8 cellular contexts compared by ENCODE assay signal in genomic region chr1:32291708-32292508, GRCh38.
DNase-seq lines count a peak whose midpoint lies in the region; ATAC-seq lines count a peak whose summit lies in the region.

Gene HDAC1 (plus strand): TSS chr1:32292083. CDS start chr1:32292170, 87 bp downstream.

- peaks cover 47% of the 10 kb centered on the region for H3K4me1 Mint-ChIP-seq in central memory CD8-positive, alpha-beta T cell

- H3K9me3 Mint-ChIP-seq in central memory CD8-positive, alpha-beta T cell, result no peaks in the 10 kb centered on the region

- H3K27me3 Mint-ChIP-seq in central memory CD8-positive, alpha-beta T cell, result no peaks in the 10 kb centered on the region

- peak within 1 kb of the TSS; percentile 97 for H3K27ac Mint-ChIP-seq in central memory CD8-positive, alpha-beta T cell (ENCODE audit: low read depth)

- H3K36me3 Mint-ChIP-seq in central memory CD8-positive, alpha-beta T cell (ENCODE audit: insufficient read depth), result peaks cover 35% of the 10 kb centered on the region

- ATAC-seq in GM19043 (IDR thresholded peaks at IDR 0.05; ENCODE audit: low read depth, unreplicated experiment) (peak; percentile 98), HG03354 (IDR thresholded peaks at IDR 0.05; ENCODE audit: poor library complexity, severe bottlenecking, unreplicated experiment) (peak; percentile 98)
- peak; percentile 99 to 100 for ATAC-seq in activated CD4-positive, CD25-positive, alpha-beta regulatory T cell treated with anti-CD3 and anti-CD28 coated beads, Interleukin-2, amount 50 U/mL, for 24 hours
- peak; percentile 98 for ATAC-seq in central memory CD8-positive, alpha-beta T cell (replicated peaks; ENCODE audit: extremely low read depth, poor library complexity, severe bottlenecking)

- H3K4me3 Mint-ChIP-seq in central memory CD8-positive, alpha-beta T cell, result peak within 1 kb of the TSS; percentile 91

- DNase-seq in AG20443 (ENCODE audit: low spot score) (peak; percentile 95), NCI-H446 treated with DMSO at 0.1 percent for 48 hours (lab: John Stamatoyannopoulos, UW) (peak; percentile 87), islet precursor cell (peak; percentile 98)
- DNase-seq in central memory CD8-positive, alpha-beta T cell (ENCODE audit: low spot score in 2 of 2), result peak; percentile 88 to 96
- DNase-seq in stimulated activated CD4-positive, alpha-beta T cell treated with anti-CD3 and anti-CD28 coated beads, Interleukin-12 subunit alpha, Interleukin-12 subunit beta, amount 100 ng/mL, for 4 hours, result peak; percentile 96

Comparison
In these comparisons a context has a peak if more than half of its experiments do, and no peak if none do; other contexts are left out.
1. Peak in every context shown above with its lines: DNase-seq and ATAC-seq.